In genomic region chr9:124266139-124266825, GRCh38 we compare ENCODE assay signal across 14 cellular contexts. TPM values are rescaled to one million over a fixed set of nuclear protein-coding genes. Genes with fewer than 3 reads are reported as not detected.
DNase-seq lines count a peak whose midpoint lies in the region; ATAC-seq and TF ChIP-seq lines count a peak whose summit lies in the region.
"Had no signal": no experiment of that assay in that cellular context is flagged by ENCODE, and none has a peak within 500 bp of the region (broad histone marks: within the 10 kb centered on the region; RNA-seq: fewer than 3 reads in every experiment).

No MANE protein-coding gene starts in this region.

- intact Hi-C loops in ascending aorta (cut with DNase I) (no loop called here), lower lobe of right lung (cut with DNase I) (no loop called here), body of pancreas (cut with DNase I) (no loop called here)

- H3K9me3 ChIP-seq in ascending aorta, result no peaks in the 10 kb centered on the region
- H3K9me3 ChIP-seq in lower lobe of right lung, result no peaks in the 10 kb centered on the region
- no peaks in the 10 kb centered on the region for H3K9me3 ChIP-seq in suprapubic skin
- H3K9me3 ChIP-seq in body of pancreas, result no peaks in the 10 kb centered on the region

- no peak for ATAC-seq in lower lobe of right lung
- no peak for ATAC-seq in body of pancreas
- no peak for ATAC-seq in HG03135 (IDR thresholded peaks at IDR 0.05; ENCODE audit: unreplicated experiment)

- H3K4me1 ChIP-seq in ascending aorta (peaks cover 34 to 66% of the 10 kb centered on the region in 2 donors), lower lobe of right lung (peaks cover 92% of the 10 kb centered on the region), suprapubic skin (peaks cover 68% of the 10 kb centered on the region), body of pancreas (peaks cover 61% of the 10 kb centered on the region)

- peaks cover 1% of the 10 kb centered on the region; the same call in 1 of the 2 replicates for H3K27me3 Mint-ChIP-seq in HFFc6 (ENCODE audit: insufficient read depth)

- TF ChIP-seq EP300 in suprapubic skin (IDR thresholded peaks at IDR 0.05), result no peak

- peaks cover 29% of the 10 kb centered on the region for H3K36me3 Mint-ChIP-seq in HFFc6 (ENCODE audit: low read depth)
- H3K36me3 Mint-ChIP-seq: activated naive CD8-positive, alpha-beta T cell treated with anti-CD3 and anti-CD28 coated beads, Interleukin-2, amount 10 ng/mL, durations not matched to agents 7 days and 5 days had no signal

- H3K27ac Mint-ChIP-seq in HFFc6, result peak overlapping the region; percentile 88
- H3K27ac Mint-ChIP-seq: mesothelial cell of epicardium had no signal

- TF ChIP-seq POLR2A in suprapubic skin (IDR thresholded peaks at IDR 0.05) (no peak), body of pancreas (IDR thresholded peaks at IDR 0.05) (no peak)

- H3K4me3 ChIP-seq in ascending aorta (no peak overlapping the region), lower lobe of right lung (no peak overlapping the region), suprapubic skin (no peak overlapping the region), body of pancreas (no peak overlapping the region)

- no peaks in the 10 kb centered on the region for H3K9me3 Mint-ChIP-seq in HFFc6
- H3K9me3 Mint-ChIP-seq: activated naive CD8-positive, alpha-beta T cell treated with anti-CD3 and anti-CD28 coated beads, Interleukin-2, amount 10 ng/mL, durations not matched to agents 7 days and 5 days; mesothelial cell of epicardium had no signal

- H3K4me3 Mint-ChIP-seq in HFFc6, result peak overlapping the region; percentile 49
- H3K4me3 Mint-ChIP-seq: mesothelial cell of epicardium had no signal

- peaks cover 80% of the 10 kb centered on the region for H3K4me1 Mint-ChIP-seq in HFFc6 (ENCODE audit: low read depth)

- H3K36me3 ChIP-seq in ascending aorta (no peaks in the 10 kb centered on the region), lower lobe of right lung (peaks cover 16% of the 10 kb centered on the region), suprapubic skin (no peaks in the 10 kb centered on the region), body of pancreas (replicated peaks in 1 of 2; ENCODE audit: insufficient read depth in 1 of 2, low read depth in 2 of 2) (no peaks in the 10 kb centered on the region)

- H3K27me3 ChIP-seq in ascending aorta (no peaks in the 10 kb centered on the region), lower lobe of right lung (ENCODE audit: low read depth) (no peaks in the 10 kb centered on the region), suprapubic skin (no peaks in the 10 kb centered on the region), body of pancreas (no peaks in the 10 kb centered on the region)

- TF ChIP-seq CTCF in HFFc6 (IDR thresholded peaks at IDR 0.05) (no peak), ascending aorta (IDR thresholded peaks at IDR 0.05) (no peak), lower lobe of right lung (IDR thresholded peaks at IDR 0.05) (no peak), suprapubic skin (IDR thresholded peaks at IDR 0.05) (no peak), body of pancreas (IDR thresholded peaks at IDR 0.05) (no peak)

- WGBS in suprapubic skin, result 83% methylated on average over 13 of the region's 13 CpGs
- WGBS in body of pancreas, 2 donors, result 85 to 92% methylated on average over 13 of the region's 13 CpGs

- H3K27ac ChIP-seq in ascending aorta (peak overlapping the region; percentile 74 to 80), lower lobe of right lung (peak overlapping the region; percentile 70), suprapubic skin (peak overlapping the region; percentile 62), body of pancreas (peak overlapping the region in 1 of 4 donors; percentile 78)

- DNase-seq in HFFc6 (peak; percentile 53), ascending aorta (ENCODE audit: low spot score in 2 of 2) (no peak), lower lobe of right lung (no peak), suprapubic skin (ENCODE audit: low spot score in 2 of 2) (no peak), body of pancreas (no peak), OCI-M1 (lab: John Stamatoyannopoulos, UW) (no peak)
- DNase-seq in activated CD4-positive, CD25-positive, alpha-beta regulatory T cell treated with anti-CD3 and anti-CD28 coated beads, Interleukin-2, amount 50 U/mL, for 72 hours, result no peak
- DNase-seq: activated naive CD8-positive, alpha-beta T cell treated with anti-CD3 and anti-CD28 coated beads, Interleukin-2, amount 10 ng/mL, durations not matched to agents 7 days and 5 days; effector CD8-positive, alpha-beta T cell; hippocampal formation; NCI-H1417 treated with DMSO at 0.1 percent for 48 hours; stimulated activated CD8-positive, alpha-beta memory T cell treated with anti-CD3 and anti-CD28 coated beads, Interleukin-4, amount 100 ng/mL, for 48 hours had no signal

RNA-seq across cellular contexts. Expression of gene NEK6, which starts 8.5 kb away (rescaled TPM):
- total RNA-seq in HFFc6 (2021; fragmentation: NEBNext Ultra II Directional; extraction: Animal tissue kit (Norgen Biotek cat#: 25700)), result 10 to 100 TPM; 66.5 to 81.1 (median 71.4) TPM
- total RNA-seq in ascending aorta (6.7 TPM), lower lobe of right lung (125 TPM), suprapubic skin (10 to 100 TPM in 2 of 4 donors, 1 to 10 TPM in 2; 5.4 to 17.5 (median 10.6) TPM), body of pancreas (10 to 100 TPM; 15.5 to 23.6 TPM)
